ENCODE assay signal across 8 cellular contexts in genomic region chr19:48999481-49000325, GRCh38. TPM values are rescaled to one million over a fixed set of nuclear protein-coding genes. Genes with fewer than 3 reads are reported as not detected.
A peak's percentile ranks its signal among the peaks of the same experiment; 100 is the strongest.
DNase-seq lines count a peak whose midpoint lies in the region; ATAC-seq and TF ChIP-seq lines count a peak whose summit lies in the region.

No MANE protein-coding gene starts in this region.

- H3K4me1 Mint-ChIP-seq in activated CD8-positive, alpha-beta T cell treated with anti-CD3 and anti-CD28 coated beads for 36 hours (ENCODE audit: low read depth), result peaks cover 25% of the 10 kb centered on the region

- no peaks in the 10 kb centered on the region for H3K27me3 Mint-ChIP-seq in activated CD8-positive, alpha-beta T cell treated with anti-CD3 and anti-CD28 coated beads for 36 hours

- H3K9me3 Mint-ChIP-seq in activated CD8-positive, alpha-beta T cell treated with anti-CD3 and anti-CD28 coated beads for 36 hours, result no peaks in the 10 kb centered on the region

- H3K4me3 Mint-ChIP-seq in activated CD8-positive, alpha-beta T cell treated with anti-CD3 and anti-CD28 coated beads for 36 hours, result no peak overlapping the region

- peaks cover 3 to 7% of the 10 kb centered on the region in 2 experiments for H3K4me1 ChIP-seq in neutrophil (ENCODE audit: control insufficient read depth in 1 of 2, insufficient read depth in 1 of 2, low read depth in 1 of 2, low read length in 1 of 2)
- H3K4me1 ChIP-seq in uterus, result peaks cover 0 to 4% of the 10 kb centered on the region in 2 donors

- H3K36me3 ChIP-seq in GM06990 (ENCODE audit: control insufficient read depth, insufficient read depth, low read length) (peaks cover 20% of the 10 kb centered on the region), neutrophil (peaks cover 18% of the 10 kb centered on the region), uterus (no peaks in the 10 kb centered on the region)

- DNase-seq in GM06990 (ENCODE audit: extremely low read depth, insufficient read length) (no peak), MV-4-11 (lab: John Stamatoyannopoulos, UW) (peak; percentile 73), epidermal melanocyte (ENCODE audit: insufficient read length, low spot score) (peak; percentile 50), uterus (no peak), NCI-H226 (no peak)
- peak; percentile 77 for DNase-seq in activated CD8-positive, alpha-beta T cell treated with anti-CD3 and anti-CD28 coated beads for 36 hours

- ATAC-seq in activated CD8-positive, alpha-beta T cell treated with anti-CD3 and anti-CD28 coated beads for 36 hours, result peak; percentile 87
- no peak for ATAC-seq in GM18867 (IDR thresholded peaks at IDR 0.05; ENCODE audit: unreplicated experiment)

- H3K36me3 Mint-ChIP-seq in activated CD8-positive, alpha-beta T cell treated with anti-CD3 and anti-CD28 coated beads for 36 hours (ENCODE audit: low read depth), result peaks cover 35% of the 10 kb centered on the region

- H3K27ac ChIP-seq in neutrophil (no peak overlapping the region), uterus (no peak overlapping the region)

- CTCF ChIA-PET in activated CD8-positive, alpha-beta T cell treated with anti-CD3 and anti-CD28 coated beads for 36 hours (lab: Charles Lee), result interaction anchor here (0.7 to 2.0 kb wide), 18 partner anchors 8 to 227 kb away, joined by 3 to 11 read pairs (median 5); a partner anchor contains a TSS

- intact Hi-C loops in activated CD8-positive, alpha-beta T cell treated with anti-CD3 and anti-CD28 coated beads for 36 hours (cut with micrococcal nuclease), result no loop called here
- intact Hi-C loops in uterus (cut with DNase I; ENCODE audit: low total_unique reads), result no loop called here

- H3K4me3 ChIP-seq in GM06990 (replicated peaks; ENCODE audit: low read depth, low read length) (no peak overlapping the region), neutrophil (ENCODE audit: low read depth in 1 of 2, low read length in 1 of 2) (no peak overlapping the region), uterus (no peak overlapping the region)

- TF ChIP-seq CTCF in GM06990 (IDR thresholded peaks at IDR 0.05; ENCODE audit: insufficient read depth, low read length, poor library complexity, severe bottlenecking) (peak; percentile 89), neutrophil (IDR thresholded peaks at IDR 0.05) (peak; percentile 58), uterus (IDR thresholded peaks at IDR 0.05) (peak; percentile 11 to 31 (median 24))
- TF ChIP-seq CTCF in activated CD8-positive, alpha-beta T cell treated with anti-CD3 and anti-CD28 coated beads for 36 hours (IDR thresholded peaks at IDR 0.05), result peak; percentile 57

- H3K9me3 ChIP-seq in neutrophil (no peaks in the 10 kb centered on the region), uterus (no peaks in the 10 kb centered on the region)

- H3K27me3 ChIP-seq in GM06990 (replicated peaks; ENCODE audit: control insufficient read depth, insufficient read depth, low read length), result no peaks in the 10 kb centered on the region
- no peaks in the 10 kb centered on the region for H3K27me3 ChIP-seq in neutrophil
- H3K27me3 ChIP-seq in uterus, result no peaks in the 10 kb centered on the region

- no peak overlapping the region for H3K27ac Mint-ChIP-seq in activated CD8-positive, alpha-beta T cell treated with anti-CD3 and anti-CD28 coated beads for 36 hours

- POLR2A ChIA-PET in activated CD8-positive, alpha-beta T cell treated with anti-CD3 and anti-CD28 coated beads for 36 hours (lab: Charles Lee), result interaction anchor here (0.8 kb wide), 2 partner anchors 93 to 147 kb away, joined by 4 to 5 read pairs; no protein-coding TSS in a partner anchor

- no peak for TF ChIP-seq POLR2A in uterus (IDR thresholded peaks at IDR 0.05)

RNA-seq across cellular contexts. Expression of gene RUVBL2, which starts 6.0 kb away (rescaled TPM):
- total RNA-seq in activated CD8-positive, alpha-beta T cell treated with anti-CD3 and anti-CD28 coated beads for 36 hours, result 100 to 1,000 TPM; 175 to 176 TPM
- 100 to 1,000 TPM in 1 of 4 donors, 10 to 100 TPM in 3; 51.9 to 109 (median 77.7) TPM for total RNA-seq in uterus

RNA-seq across cellular contexts. Expression of gene GYS1, which starts 6.6 kb away (rescaled TPM):
- total RNA-seq in activated CD8-positive, alpha-beta T cell treated with anti-CD3 and anti-CD28 coated beads for 36 hours, result 10 to 100 TPM; 58.1 to 58.7 TPM
- total RNA-seq in uterus, result 10 to 100 TPM in 3 of 4 donors, 1 to 10 TPM in 1; 4.9 to 39.8 (median 16.6) TPM

RNA-seq across cellular contexts. Expression of gene LHB, which starts 17.2 kb away (rescaled TPM):
- total RNA-seq in activated CD8-positive, alpha-beta T cell treated with anti-CD3 and anti-CD28 coated beads for 36 hours, result not detected
- total RNA-seq in uterus, result not detected

RNA-seq across cellular contexts. Expression of gene CGB3, which starts 24.4 kb away (rescaled TPM):
- total RNA-seq in activated CD8-positive, alpha-beta T cell treated with anti-CD3 and anti-CD28 coated beads for 36 hours, result not detected
- not detected for total RNA-seq in uterus

RNA-seq across cellular contexts. Expression of gene CGB2, which starts 32.0 kb away (rescaled TPM):
- total RNA-seq in activated CD8-positive, alpha-beta T cell treated with anti-CD3 and anti-CD28 coated beads for 36 hours, result not detected
- not detected for total RNA-seq in uterus

Comparison
In these comparisons a context has a peak if more than half of its experiments do, and no peak if none do; other contexts are left out.
1. DNase-seq: peak in MV-4-11 (single experiment), activated CD8-positive, alpha-beta T cell treated with anti-CD3 and anti-CD28 coated beads for 36 hours (single experiment) and epidermal melanocyte (single experiment); none in GM06990 (single experiment), uterus (0 of 2) and NCI-H226 (single experiment).
2. CTCF ChIP-seq: peak in every context shown above with its lines; median percentile 89 in GM06990; 58 in neutrophil; 57 in activated CD8-positive, alpha-beta T cell treated with anti-CD3 and anti-CD28 coated beads for 36 hours; 24 in uterus.